Comparison of ENCODE assay signal across 16 cellular contexts in genomic region chr12:27276275-27276674, GRCh38.
"Had no signal": no experiment of that assay in that cellular context is flagged by ENCODE, and none has a peak within 500 bp of the region (broad histone marks: within the 10 kb centered on the region; RNA-seq: fewer than 3 reads in every experiment).

No MANE protein-coding gene starts in this region.

- H3K9me3 ChIP-seq: colonic mucosa, pancreas, stomach, thyroid gland, uterus had no signal

- H3K27me3 ChIP-seq: colonic mucosa, pancreas, stomach, thyroid gland, uterus had no signal

- H3K27ac Mint-ChIP-seq: activated CD8-positive, alpha-beta T cell treated with anti-CD3 and anti-CD28 coated beads, Interleukin-2, amount 10 ng/mL, durations not matched to agents 7 days and 5 days; activated naive CD4-positive, alpha-beta T cell treated with anti-CD3 and anti-CD28 coated beads for 36 hours; T-helper 1 cell treated with Interleukin-12 subunit alpha and Interleukin-12 subunit beta and Interleukin-4 antibody, amounts not matched to agents 30 μg/mL and 1 μg/mL, for 36 hours had no signal

- H3K9me3 Mint-ChIP-seq: activated naive CD4-positive, alpha-beta T cell treated with anti-CD3 and anti-CD28 coated beads for 36 hours; neural crest cell; T-helper 1 cell treated with Interleukin-12 subunit alpha and Interleukin-12 subunit beta and Interleukin-4 antibody, amounts not matched to agents 30 μg/mL and 1 μg/mL, for 36 hours had no signal

- H3K36me3 ChIP-seq: colonic mucosa, pancreas, stomach, thyroid gland, uterus had no signal

- DNase-seq: activated CD4-positive, alpha-beta T cell treated with anti-CD3 and anti-CD28 coated beads for 48 hours; activated CD8-positive, alpha-beta T cell treated with anti-CD3 and anti-CD28 coated beads, Interleukin-2, amount 10 ng/mL, durations not matched to agents 7 days and 5 days; activated naive CD4-positive, alpha-beta T cell treated with anti-CD3 and anti-CD28 coated beads for 36 hours; colonic mucosa; effector CD8-positive, alpha-beta T cell; hippocampal formation; kidney; left ventricle myocardium superior; mesenchymal stem cell; pancreas; stomach; thyroid gland; uterus had no signal

- H3K27ac ChIP-seq: epithelial cell of prostate, pancreas had no signal

- ATAC-seq: activated CD8-positive, alpha-beta T cell treated with anti-CD3 and anti-CD28 coated beads, Interleukin-2, amount 10 ng/mL, durations not matched to agents 7 days and 5 days; pancreas had no signal

- H3K4me3 ChIP-seq: colonic mucosa, pancreas, stomach, thyroid gland, uterus had no signal

- FAIRE-seq: kidney, pancreas had no signal

- H3K4me3 Mint-ChIP-seq: activated CD8-positive, alpha-beta T cell treated with anti-CD3 and anti-CD28 coated beads, Interleukin-2, amount 10 ng/mL, durations not matched to agents 7 days and 5 days; activated naive CD4-positive, alpha-beta T cell treated with anti-CD3 and anti-CD28 coated beads for 36 hours; neural crest cell; T-helper 1 cell treated with Interleukin-12 subunit alpha and Interleukin-12 subunit beta and Interleukin-4 antibody, amounts not matched to agents 30 μg/mL and 1 μg/mL, for 36 hours had no signal
